Comparison of ENCODE assay signal across 33 cellular contexts in genomic region chr4:63233679-63234078, GRCh38.
"Had no signal": no experiment of that assay in that cellular context is flagged by ENCODE, and none has a peak within 500 bp of the region (broad histone marks: within the 10 kb centered on the region; RNA-seq: fewer than 3 reads in every experiment).

No MANE protein-coding gene starts in this region.

- H3K36me3 Mint-ChIP-seq: activated CD4-positive, alpha-beta memory T cell treated with anti-CD3 and anti-CD28 coated beads for 36 hours; activated naive CD4-positive, alpha-beta T cell treated with anti-CD3 and anti-CD28 coated beads, Interleukin-2, amount 50 U/mL, for 24 hours; activated naive CD8-positive, alpha-beta T cell; activated naive CD8-positive, alpha-beta T cell treated with anti-CD3 and anti-CD28 coated beads, Interleukin-2, amount 10 ng/mL, durations not matched to agents 7 days and 5 days; brain had no signal

- DNase-seq: activated B cell treated with CpG ODN at 0.5 μM for 24 hours; activated CD4-positive, alpha-beta memory T cell treated with anti-CD3 and anti-CD28 coated beads for 36 hours; activated CD4-positive, alpha-beta T cell treated with anti-CD3 and anti-CD28 coated beads for 4 hours; activated CD4-positive, alpha-beta T cell treated with anti-CD3 and anti-CD28 coated beads, Interleukin-2, amount 10 ng/mL, durations not matched to agents 24 days and 14 days; activated CD4-positive, alpha-beta T cell treated with anti-CD3 and anti-CD28 coated beads, Interleukin-2, amount 50 U/mL, for 1 hour; activated CD4-positive, alpha-beta T cell treated with anti-CD3 and anti-CD28 coated beads, Interleukin-2, amount 50 U/mL, for 4 hours; activated CD4-positive, CD25-positive, alpha-beta regulatory T cell treated with anti-CD3 and anti-CD28 coated beads, Interleukin-2, amount 50 U/mL, for 72 hours; activated CD8-positive, alpha-beta memory T cell treated with anti-CD3 and anti-CD28 coated beads, Interleukin-2, amount 50 U/mL, for 4 hours; activated CD8-positive, alpha-beta T cell treated with anti-CD3 and anti-CD28 coated beads for 36 hours; activated effector memory CD4-positive, alpha-beta T cell treated with anti-CD3 and anti-CD28 coated beads, Interleukin-2, amount 50 U/mL, for 16 hours; activated gamma-delta T cell treated with Interleukin-2 at 50 U/mL for 16 hours; activated naive CD4-positive, alpha-beta T cell; activated naive CD4-positive, alpha-beta T cell treated with anti-CD3 and anti-CD28 coated beads for 36 hours; activated naive CD8-positive, alpha-beta T cell treated with anti-CD3 and anti-CD28 coated beads, Interleukin-2, amount 10 ng/mL, durations not matched to agents 7 days and 5 days; activated naive CD8-positive, alpha-beta T cell treated with anti-CD3 and anti-CD28 coated beads, Interleukin-2, amount 50 U/mL, for 24 hours; activated T-cell treated with anti-CD3 and anti-CD28 coated beads for 4 hours; activated T-cell treated with anti-CD3 and anti-CD28 coated beads, Interleukin-2, amount 50 U/mL, for 1 hour; activated T-cell treated with anti-CD3 and anti-CD28 coated beads, Interleukin-2, amount 50 U/mL, for 4 hours; activated T-cell treated with anti-CD3 and anti-CD28 coated beads, Interleukin-2, amount 50 U/mL, for 72 hours; amygdala; anterior cingulate cortex; caudate nucleus; cerebellar nuclear complex; colonic mucosa; T-helper 2 cell; T-helper 9 cell had no signal

- H3K4me3 Mint-ChIP-seq: activated B cell treated with CpG ODN at 0.5 μM for 24 hours; activated CD4-positive, alpha-beta memory T cell treated with anti-CD3 and anti-CD28 coated beads for 36 hours; activated CD4-positive, alpha-beta T cell treated with anti-CD3 and anti-CD28 coated beads, Interleukin-2, amount 10 ng/mL, durations not matched to agents 24 days and 14 days; activated CD8-positive, alpha-beta T cell treated with anti-CD3 and anti-CD28 coated beads for 36 hours; activated naive CD4-positive, alpha-beta T cell treated with anti-CD3 and anti-CD28 coated beads for 36 hours; activated naive CD4-positive, alpha-beta T cell treated with anti-CD3 and anti-CD28 coated beads, Interleukin-2, amount 50 U/mL, for 24 hours; activated naive CD8-positive, alpha-beta T cell; activated naive CD8-positive, alpha-beta T cell treated with anti-CD3 and anti-CD28 coated beads, Interleukin-2, amount 10 ng/mL, durations not matched to agents 7 days and 5 days; activated naive CD8-positive, alpha-beta T cell treated with anti-CD3 and anti-CD28 coated beads, Interleukin-2, amount 50 U/mL, for 24 hours; activated T-cell treated with anti-CD3 and anti-CD28 coated beads, Interleukin-2, amount 50 U/mL, for 4 hours; activated T-cell treated with anti-CD3 and anti-CD28 coated beads, Interleukin-2, amount 50 U/mL, for 72 hours; activated T-helper 1 cell treated with anti-CD3 and anti-CD28 coated beads, Interleukin-12 subunit alpha, Interleukin-12 subunit beta, Interleukin-2, Interleukin-4 antibody, amounts not matched to agents 30 ng/mL and 10 ng/mL and 1 ng/mL, durations not matched to agents 14 hours and 24 hours and 36 hours; activated T-helper 17 cell treated with anti-CD3 and anti-CD28 coated beads, Interleukin-2, amount 50 U/mL, for 72 hours; brain; central memory CD8-positive, alpha-beta T cell; T-helper 2 cell treated with Interferon-gamma antibody and Interleukin-4, amounts not matched to agents 5 μg/mL and 100 μg/mL, for 36 hours had no signal

- ATAC-seq: activated CD8-positive, alpha-beta T cell treated with anti-CD3 and anti-CD28 coated beads for 36 hours; activated naive CD8-positive, alpha-beta T cell treated with anti-CD3 and anti-CD28 coated beads, Interleukin-2, amount 50 U/mL, for 24 hours; activated T-cell treated with anti-CD3 and anti-CD28 coated beads, Interleukin-2, amount 50 U/mL, for 4 hours; activated T-cell treated with anti-CD3 and anti-CD28 coated beads, Interleukin-2, amount 50 U/mL, for 72 hours; activated T-helper 17 cell treated with anti-CD3 and anti-CD28 coated beads, Interleukin-2, amount 50 U/mL, for 72 hours had no signal

- H3K27ac Mint-ChIP-seq: activated B cell treated with CpG ODN at 0.5 μM for 24 hours; activated CD4-positive, alpha-beta memory T cell treated with anti-CD3 and anti-CD28 coated beads for 36 hours; activated CD4-positive, alpha-beta T cell treated with anti-CD3 and anti-CD28 coated beads, Interleukin-2, amount 10 ng/mL, durations not matched to agents 24 days and 14 days; activated CD8-positive, alpha-beta T cell treated with anti-CD3 and anti-CD28 coated beads for 36 hours; activated naive CD4-positive, alpha-beta T cell treated with anti-CD3 and anti-CD28 coated beads for 36 hours; activated naive CD4-positive, alpha-beta T cell treated with anti-CD3 and anti-CD28 coated beads, Interleukin-2, amount 50 U/mL, for 24 hours; activated naive CD8-positive, alpha-beta T cell; activated naive CD8-positive, alpha-beta T cell treated with anti-CD3 and anti-CD28 coated beads, Interleukin-2, amount 10 ng/mL, durations not matched to agents 7 days and 5 days; activated naive CD8-positive, alpha-beta T cell treated with anti-CD3 and anti-CD28 coated beads, Interleukin-2, amount 50 U/mL, for 24 hours; activated T-cell treated with anti-CD3 and anti-CD28 coated beads, Interleukin-2, amount 50 U/mL, for 72 hours; activated T-helper 1 cell treated with anti-CD3 and anti-CD28 coated beads, Interleukin-12 subunit alpha, Interleukin-12 subunit beta, Interleukin-2, Interleukin-4 antibody, amounts not matched to agents 30 ng/mL and 10 ng/mL and 1 ng/mL, durations not matched to agents 14 hours and 24 hours and 36 hours; activated T-helper 17 cell treated with anti-CD3 and anti-CD28 coated beads, Interleukin-2, amount 50 U/mL, for 72 hours; T-helper 2 cell treated with Interferon-gamma antibody and Interleukin-4, amounts not matched to agents 5 μg/mL and 100 μg/mL, for 36 hours had no signal

- H3K4me1 Mint-ChIP-seq: activated B cell treated with CpG ODN at 0.5 μM for 24 hours; activated CD4-positive, alpha-beta T cell treated with anti-CD3 and anti-CD28 coated beads, Interleukin-2, amount 10 ng/mL, durations not matched to agents 24 days and 14 days; activated naive CD4-positive, alpha-beta T cell treated with anti-CD3 and anti-CD28 coated beads, Interleukin-2, amount 50 U/mL, for 24 hours; activated naive CD8-positive, alpha-beta T cell treated with anti-CD3 and anti-CD28 coated beads, Interleukin-2, amount 10 ng/mL, durations not matched to agents 7 days and 5 days; activated naive CD8-positive, alpha-beta T cell treated with anti-CD3 and anti-CD28 coated beads, Interleukin-2, amount 50 U/mL, for 24 hours; activated T-helper 17 cell treated with anti-CD3 and anti-CD28 coated beads, Interleukin-2, amount 50 U/mL, for 72 hours; brain; central memory CD8-positive, alpha-beta T cell had no signal

- H3K27me3 Mint-ChIP-seq: activated B cell treated with CpG ODN at 0.5 μM for 24 hours; activated CD4-positive, alpha-beta memory T cell treated with anti-CD3 and anti-CD28 coated beads for 36 hours; activated CD4-positive, alpha-beta T cell treated with anti-CD3 and anti-CD28 coated beads, Interleukin-2, amount 10 ng/mL, durations not matched to agents 24 days and 14 days; activated CD8-positive, alpha-beta T cell treated with anti-CD3 and anti-CD28 coated beads for 36 hours; activated naive CD4-positive, alpha-beta T cell treated with anti-CD3 and anti-CD28 coated beads, Interleukin-2, amount 50 U/mL, for 24 hours; activated naive CD8-positive, alpha-beta T cell; activated naive CD8-positive, alpha-beta T cell treated with anti-CD3 and anti-CD28 coated beads, Interleukin-2, amount 10 ng/mL, durations not matched to agents 7 days and 5 days; activated naive CD8-positive, alpha-beta T cell treated with anti-CD3 and anti-CD28 coated beads, Interleukin-2, amount 50 U/mL, for 24 hours; activated T-helper 17 cell treated with anti-CD3 and anti-CD28 coated beads, Interleukin-2, amount 50 U/mL, for 72 hours; central memory CD8-positive, alpha-beta T cell had no signal

- H3K9me3 Mint-ChIP-seq: activated naive CD4-positive, alpha-beta T cell treated with anti-CD3 and anti-CD28 coated beads, Interleukin-2, amount 50 U/mL, for 24 hours; activated naive CD8-positive, alpha-beta T cell treated with anti-CD3 and anti-CD28 coated beads, Interleukin-2, amount 10 ng/mL, durations not matched to agents 7 days and 5 days had no signal
